8 cellular contexts compared by ENCODE assay signal in the genomic region with DNA sequence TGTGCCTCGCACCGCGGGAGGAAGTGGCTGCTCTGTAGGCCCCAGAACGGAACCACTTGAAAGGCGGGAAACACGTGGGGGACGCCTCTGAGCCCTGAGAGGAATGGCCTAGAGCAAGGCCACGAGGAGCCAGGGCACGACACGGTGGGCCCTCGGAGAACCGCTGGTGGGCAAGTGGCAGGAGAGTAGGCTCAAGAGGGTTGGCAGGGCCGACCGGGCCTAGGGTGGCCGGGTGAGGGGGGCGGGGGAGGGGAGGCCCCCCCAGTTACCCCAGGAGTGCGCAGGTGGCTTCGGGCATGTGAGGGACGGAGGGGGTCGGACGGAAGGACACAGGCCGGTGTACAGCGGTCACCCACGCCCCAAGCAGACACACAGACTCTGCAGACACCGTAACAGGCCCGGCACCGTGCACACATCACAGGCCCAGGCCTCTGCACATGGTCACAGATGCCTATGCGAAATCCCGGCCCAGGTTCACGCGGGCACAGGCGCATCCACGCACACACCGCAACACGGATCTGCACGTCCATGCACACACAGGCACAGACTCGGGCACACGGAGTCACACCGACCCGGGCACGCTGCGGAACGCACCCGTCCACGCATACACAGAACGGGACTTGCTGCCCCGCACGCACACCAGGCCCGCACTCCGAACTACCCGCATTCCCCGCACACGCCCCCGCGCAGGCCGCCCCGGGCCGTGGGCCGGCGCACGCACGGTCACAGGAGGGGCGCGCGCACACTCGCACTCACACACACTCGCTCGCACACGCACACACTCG. TPM values are rescaled to one million over a fixed set of nuclear protein-coding genes. Genes with fewer than 3 reads are reported as not detected.
DNase-seq lines count a peak whose midpoint lies in the region; ATAC-seq and TF ChIP-seq lines count a peak whose summit lies in the region.

TSS of gene MGAT3 (plus strand) at position 751 of the 785 bp plus-strand sequence. CDS start 30,336 bp downstream, outside the sequence.

- intact Hi-C loops in activated T-helper 1 cell treated with anti-CD3 and anti-CD28 coated beads, Interleukin-12 subunit alpha, Interleukin-12 subunit beta, Interleukin-2, Interleukin-4 antibody, amounts not matched to agents 30 ng/mL and 10 ng/mL and 1 ng/mL, durations not matched to agents 14 hours and 24 hours and 36 hours (cut with micrococcal nuclease): no loop called here

- no peaks in the 10 kb centered on the region for H3K36me3 Mint-ChIP-seq in activated T-helper 1 cell treated with anti-CD3 and anti-CD28 coated beads, Interleukin-12 subunit alpha, Interleukin-12 subunit beta, Interleukin-2, Interleukin-4 antibody, amounts not matched to agents 30 ng/mL and 10 ng/mL and 1 ng/mL, durations not matched to agents 14 hours and 24 hours and 36 hours (ENCODE audit: low read depth)

- no peak for ATAC-seq in HG03159 (IDR thresholded peaks at IDR 0.05; ENCODE audit: unreplicated experiment)

- H3K27ac Mint-ChIP-seq in activated T-helper 1 cell treated with anti-CD3 and anti-CD28 coated beads, Interleukin-12 subunit alpha, Interleukin-12 subunit beta, Interleukin-2, Interleukin-4 antibody, amounts not matched to agents 30 ng/mL and 10 ng/mL and 1 ng/mL, durations not matched to agents 14 hours and 24 hours and 36 hours: no peak within 1 kb of the TSS

- peak; percentile 15 for DNase-seq in NCI-H748 (lab: John Stamatoyannopoulos, UW; ENCODE audit: unreplicated experiment)
- DNase-seq in NCI-H748 treated with DMSO at 0.1 percent for 48 hours (lab: John Stamatoyannopoulos, UW): no peak
- no peak for DNase-seq in activated T-helper 1 cell treated with anti-CD3 and anti-CD28 coated beads, Interleukin-12 subunit alpha, Interleukin-12 subunit beta, Interleukin-2, Interleukin-4 antibody, amounts not matched to agents 30 ng/mL and 10 ng/mL and 1 ng/mL, durations not matched to agents 14 hours and 24 hours and 36 hours (ENCODE audit: low spot score)
- DNase-seq in suprapubic skin (ENCODE audit: low spot score in 2 of 2): no peak
- no peak for DNase-seq in brain microvascular endothelial cell
- no peak for DNase-seq in NCI-H2107 treated with DMSO at 0.1 percent for 48 hours (lab: John Stamatoyannopoulos, UW; ENCODE audit: unreplicated experiment)

- H3K4me3 Mint-ChIP-seq in activated T-helper 1 cell treated with anti-CD3 and anti-CD28 coated beads, Interleukin-12 subunit alpha, Interleukin-12 subunit beta, Interleukin-2, Interleukin-4 antibody, amounts not matched to agents 30 ng/mL and 10 ng/mL and 1 ng/mL, durations not matched to agents 14 hours and 24 hours and 36 hours: peak within 1 kb of the TSS; percentile 56

- no peak for TF ChIP-seq EP300 in suprapubic skin (IDR thresholded peaks at IDR 0.05)

- H3K4me1 Mint-ChIP-seq in activated T-helper 1 cell treated with anti-CD3 and anti-CD28 coated beads, Interleukin-12 subunit alpha, Interleukin-12 subunit beta, Interleukin-2, Interleukin-4 antibody, amounts not matched to agents 30 ng/mL and 10 ng/mL and 1 ng/mL, durations not matched to agents 14 hours and 24 hours and 36 hours (ENCODE audit: low read depth): no peaks in the 10 kb centered on the region

- no peak for TF ChIP-seq POLR2A in suprapubic skin (IDR thresholded peaks at IDR 0.05)

- no peaks in the 10 kb centered on the region for H3K9me3 Mint-ChIP-seq in activated T-helper 1 cell treated with anti-CD3 and anti-CD28 coated beads, Interleukin-12 subunit alpha, Interleukin-12 subunit beta, Interleukin-2, Interleukin-4 antibody, amounts not matched to agents 30 ng/mL and 10 ng/mL and 1 ng/mL, durations not matched to agents 14 hours and 24 hours and 36 hours

- H3K27me3 ChIP-seq in iPS-20b (ENCODE audit: insufficient read depth, low read length) (peaks cover 43% of the 10 kb centered on the region), suprapubic skin (peaks cover 39% of the 10 kb centered on the region), brain microvascular endothelial cell (replicated peaks) (peaks cover 14% of the 10 kb centered on the region)

- H3K9me3 ChIP-seq in iPS-20b (ENCODE audit: insufficient read depth, low read depth, low read length) (no peaks in the 10 kb centered on the region), suprapubic skin (no peaks in the 10 kb centered on the region)

- peak within 1 kb of the TSS; percentile 59; the same call in 1 of the 2 replicates for H3K9ac ChIP-seq in iPS-20b (ENCODE audit: low read depth, low read length)

- peak within 1 kb of the TSS; percentile 72; the same call in 1 of the 2 replicates for H3K4me3 ChIP-seq in iPS-20b (ENCODE audit: low read length)
- peak within 1 kb of the TSS; percentile 68 for H3K4me3 ChIP-seq in suprapubic skin
- no peak within 1 kb of the TSS for H3K4me3 ChIP-seq in brain microvascular endothelial cell (ENCODE audit: low read depth, low read length)

- H3K4me1 ChIP-seq in iPS-20b (ENCODE audit: insufficient read depth, low read length) (peaks cover 4% of the 10 kb centered on the region; the same call in 1 of the 2 replicates), suprapubic skin (peaks cover 33% of the 10 kb centered on the region)

- H3K36me3 ChIP-seq in iPS-20b (ENCODE audit: insufficient read depth, low read depth, low read length): no peaks in the 10 kb centered on the region
- no peaks in the 10 kb centered on the region for H3K36me3 ChIP-seq in suprapubic skin
- no peaks in the 10 kb centered on the region for H3K36me3 ChIP-seq in brain microvascular endothelial cell (replicated peaks)

- H3K27me3 Mint-ChIP-seq in activated T-helper 1 cell treated with anti-CD3 and anti-CD28 coated beads, Interleukin-12 subunit alpha, Interleukin-12 subunit beta, Interleukin-2, Interleukin-4 antibody, amounts not matched to agents 30 ng/mL and 10 ng/mL and 1 ng/mL, durations not matched to agents 14 hours and 24 hours and 36 hours (ENCODE audit: insufficient read depth): peaks cover 51% of the 10 kb centered on the region

- in situ Hi-C loops in brain microvascular endothelial cell (cut with HindIII; ENCODE audit: low pct_ligation_motif_present, low sequenced_read_pairs): no loop called here

- WGBS in suprapubic skin: 65% methylated on average over 37 of the region's 70 CpGs

- no peak within 1 kb of the TSS for H3K27ac ChIP-seq in iPS-20b (ENCODE audit: low read length)
- H3K27ac ChIP-seq in suprapubic skin: peak within 1 kb of the TSS; percentile 74
- H3K27ac ChIP-seq in brain microvascular endothelial cell: no peak within 1 kb of the TSS

- no peak for TF ChIP-seq CTCF in suprapubic skin (IDR thresholded peaks at IDR 0.05)
- TF ChIP-seq CTCF in brain microvascular endothelial cell (IDR thresholded peaks at IDR 0.05; ENCODE audit: low read depth, low read length, missing control alignments): no peak

RNA-seq across cellular contexts. Expression of gene MGAT3, which starts in this region (rescaled TPM):
- total RNA-seq in activated T-helper 1 cell treated with anti-CD3 and anti-CD28 coated beads, Interleukin-12 subunit alpha, Interleukin-12 subunit beta, Interleukin-2, Interleukin-4 antibody, amounts not matched to agents 30 ng/mL and 10 ng/mL and 1 ng/mL, durations not matched to agents 14 hours and 24 hours and 36 hours: 1.2 TPM in 2 replicates
- 1 to 10 TPM; 2.2 to 3.7 (median 3.0) TPM for total RNA-seq in suprapubic skin
